11 cellular contexts compared by ENCODE assay signal in the genomic region with DNA sequence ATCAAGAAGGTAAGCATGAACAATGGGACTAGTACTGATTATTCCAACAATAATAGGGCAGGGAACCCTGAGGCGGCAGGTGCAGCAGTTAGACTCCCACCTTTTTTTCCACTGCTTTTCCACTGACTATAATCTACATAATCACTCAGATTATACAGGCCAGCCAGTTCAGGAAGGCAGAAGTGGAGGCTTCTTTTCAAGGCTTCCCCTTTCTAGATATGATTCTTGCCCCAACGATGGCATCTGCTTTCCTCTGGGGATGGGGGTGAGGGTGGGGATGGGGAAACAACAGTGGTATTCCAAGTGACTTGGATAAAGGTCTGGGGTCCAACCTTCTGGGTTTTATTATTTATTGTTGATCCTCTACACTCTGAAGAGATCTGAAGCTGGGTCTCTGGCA. TPM values are rescaled to one million over a fixed set of nuclear protein-coding genes. Genes with fewer than 3 reads are reported as not detected.
DNase-seq lines count a peak whose midpoint lies in the region; ATAC-seq and TF ChIP-seq lines count a peak whose summit lies in the region.
"Had no signal": no experiment of that assay in that cellular context is flagged by ENCODE, and none has a peak within 500 bp of the region (broad histone marks: within the 10 kb centered on the region; RNA-seq: fewer than 3 reads in every experiment).

No MANE protein-coding gene starts in this region.

- H3K36me3 ChIP-seq in DND-41 (ENCODE audit: insufficient read depth, low read length) (peaks cover 30% of the 10 kb centered on the region), PC-9 (ENCODE audit: low read depth) (no peaks in the 10 kb centered on the region)

- POLR2A ChIA-PET in activated B cell treated with CpG ODN at 0.5 μM for 24 hours (lab: Charles Lee): interaction anchor here (0.6 to 2.4 kb wide), 19 partner anchors 15 to 1732 kb away, joined by 3 to 30 read pairs (median 5); a partner anchor contains a TSS
- POLR2A ChIA-PET in PC-9 (lab: Charles Lee; ENCODE audit: unreplicated experiment): no interaction called here

- TF ChIP-seq CTCF in DND-41 (IDR thresholded peaks at IDR 0.05; ENCODE audit: borderline replicate concordance, extremely low read depth, low read length, poor library complexity, severe bottlenecking) (no peak), activated B cell treated with CpG ODN at 0.5 μM for 24 hours (IDR thresholded peaks at IDR 0.05) (no peak), natural killer cell (IDR thresholded peaks at IDR 0.05) (no peak), PC-9 (conservative IDR thresholded peaks at IDR 0.05) (no peak)

- H3K79me2 ChIP-seq in DND-41 (ENCODE audit: insufficient read depth, low read length) (peaks cover 38% of the 10 kb centered on the region), PC-9 (ENCODE audit: low read depth) (no peaks in the 10 kb centered on the region)

- H3K9me3 ChIP-seq in DND-41 (ENCODE audit: insufficient read depth, low read length, severe bottlenecking): no peaks in the 10 kb centered on the region
- no peaks in the 10 kb centered on the region for H3K9me3 ChIP-seq in PC-9 (ENCODE audit: insufficient read depth, low read depth)

- H3F3A ChIP-seq in PC-9 (ENCODE audit: insufficient read depth, low read depth): no peaks in the 10 kb centered on the region

- no peaks in the 10 kb centered on the region for H3K9me2 ChIP-seq in PC-9 (ENCODE audit: insufficient read depth)

- CTCF ChIA-PET in activated B cell treated with CpG ODN at 0.5 μM for 24 hours (lab: Charles Lee): interaction anchor here (1.4 to 1.5 kb wide), 2 partner anchors 29 to 59 kb away, joined by 4 to 8 read pairs; no protein-coding TSS in a partner anchor
- CTCF ChIA-PET in PC-9 (lab: Charles Lee): no interaction called here

- ATAC-seq in DND-41 (ENCODE audit: insufficient read depth, low read depth) (no peak; the same call in 2 of the 3 replicates), GM21423 (IDR thresholded peaks at IDR 0.05; ENCODE audit: unreplicated experiment) (peak; percentile 3), activated B cell treated with CpG ODN at 0.5 μM for 24 hours (ENCODE audit: low read depth) (peak; percentile 4), natural killer cell (peak in 2 of 3 donors; percentile 1 to 6), GM19395 (IDR thresholded peaks at IDR 0.05; ENCODE audit: unreplicated experiment) (no peak), HG03565 (IDR thresholded peaks at IDR 0.05; ENCODE audit: unreplicated experiment) (no peak)

- intact Hi-C loops in activated B cell treated with CpG ODN at 0.5 μM for 24 hours (cut with micrococcal nuclease) (loop anchor here (1.0 to 5.0 kb wide), 5 partner anchors 12 to 1491 kb away; a partner anchor contains a TSS), natural killer cell (cut with micrococcal nuclease) (loop anchor here (1.0 to 5.0 kb wide), 2 partner anchors 62 to 216 kb away; a partner anchor contains a TSS), PC-9 (cut with micrococcal nuclease; ENCODE audit: unreplicated experiment) (no loop called here)

- peak overlapping the region; percentile 70 for H3K4me2 ChIP-seq in DND-41 (ENCODE audit: insufficient read depth, low read length)
- no peak overlapping the region for H3K4me2 ChIP-seq in PC-9

- BruUV-seq in PC-9 (replicated peaks; lab: Mats Ljungman, UMichigan): no TSS peak

- H3K36me3 Mint-ChIP-seq in activated B cell treated with CpG ODN at 0.5 μM for 24 hours (ENCODE audit: low read depth) (peaks cover 43% of the 10 kb centered on the region), natural killer cell (peaks cover 23% of the 10 kb centered on the region)

- H4K20me1 ChIP-seq in DND-41 (ENCODE audit: insufficient read depth, low read length) (no peaks in the 10 kb centered on the region), PC-9 (ENCODE audit: insufficient read depth) (no peaks in the 10 kb centered on the region)

- H3K27me3 Mint-ChIP-seq in activated B cell treated with CpG ODN at 0.5 μM for 24 hours (no peaks in the 10 kb centered on the region), natural killer cell (ENCODE audit: low read depth in 2 of 2) (no peaks in the 10 kb centered on the region)

- peak overlapping the region; percentile 80 for H3K27ac ChIP-seq in DND-41 (ENCODE audit: low read length)
- no peak overlapping the region for H3K27ac ChIP-seq in PC-9
- H3K27ac ChIP-seq: epithelial cell of prostate had no signal

- peak overlapping the region; percentile 85 for H2AFZ ChIP-seq in DND-41 (ENCODE audit: low read depth, low read length)
- no peak overlapping the region for H2AFZ ChIP-seq in PC-9

- peak overlapping the region; percentile 97 for H3K27ac Mint-ChIP-seq in activated B cell treated with CpG ODN at 0.5 μM for 24 hours
- peak overlapping the region; percentile 83 to 92 for H3K27ac Mint-ChIP-seq in natural killer cell
- H3K27ac Mint-ChIP-seq: H9 had no signal

- H3K4me3 Mint-ChIP-seq in activated B cell treated with CpG ODN at 0.5 μM for 24 hours (peak overlapping the region; percentile 98), natural killer cell (peak overlapping the region; percentile 99)
- H3K4me3 Mint-ChIP-seq: H9 had no signal

- H3K4me1 Mint-ChIP-seq in activated B cell treated with CpG ODN at 0.5 μM for 24 hours (peaks cover 49% of the 10 kb centered on the region), natural killer cell (peaks cover 35 to 51% of the 10 kb centered on the region in 2 donors)

- H3K27me3 ChIP-seq in DND-41 (ENCODE audit: insufficient read depth, low read length, poor library complexity): no peaks in the 10 kb centered on the region
- peaks cover 56% of the 10 kb centered on the region for H3K27me3 ChIP-seq in PC-9 (ENCODE audit: insufficient read depth, low read depth)

- H3K9me3 Mint-ChIP-seq in activated B cell treated with CpG ODN at 0.5 μM for 24 hours (no peaks in the 10 kb centered on the region), natural killer cell (no peaks in the 10 kb centered on the region)
- H3K9me3 Mint-ChIP-seq: H9 had no signal

- H3K4me1 ChIP-seq in DND-41 (ENCODE audit: insufficient read depth, low read length): peaks cover 52% of the 10 kb centered on the region
- H3K4me1 ChIP-seq in PC-9 (replicated peaks; ENCODE audit: insufficient read depth): no peaks in the 10 kb centered on the region

- H3K4me3 ChIP-seq in DND-41 (ENCODE audit: low read depth in 1 of 2, low read length in 2 of 2) (peak overlapping the region; percentile 50 to 73), PC-9 (no peak overlapping the region)

- peak overlapping the region; percentile 66 for H3K9ac ChIP-seq in DND-41 (ENCODE audit: low read depth, low read length)

- no peak for DNase-seq in DND-41
- no peak for DNase-seq in activated B cell treated with CpG ODN at 0.5 μM for 24 hours
- DNase-seq in natural killer cell: no peak
- DNase-seq in activated gamma-delta T cell treated with Interleukin-2 at 50 U/mL for 16 hours: no peak
- no peak for DNase-seq in PC-9

RNA-seq across cellular contexts. Expression of a gene that starts 0.3 kb away (rescaled TPM):
- total RNA-seq in activated B cell treated with CpG ODN at 0.5 μM for 24 hours (225 and 239 TPM in 2 replicates), natural killer cell (100 to 1,000 TPM; 230 to 257 (median 236) TPM), PC-9 (2021) (not detected in 2 replicates)
- total RNA-seq: H9, LHCN-M2 had no signal

RNA-seq across cellular contexts. Expression of a gene that starts 24.5 kb away (rescaled TPM):
- total RNA-seq in activated B cell treated with CpG ODN at 0.5 μM for 24 hours: 7.1 and 9.8 TPM in 2 replicates
- total RNA-seq in natural killer cell: 1 to 10 TPM; 3.2 to 4.2 (median 4.0) TPM
- not detected in 2 replicates for total RNA-seq in PC-9 (2021)
- total RNA-seq: H9, LHCN-M2 had no signal

RNA-seq across cellular contexts. Expression of a gene that starts 51.5 kb away (rescaled TPM):
- total RNA-seq in activated B cell treated with CpG ODN at 0.5 μM for 24 hours (4.7 and 6.5 TPM in 2 replicates), natural killer cell (10 to 100 TPM; 11.8 to 15.0 (median 12.4) TPM), PC-9 (2021) (not detected in 2 replicates)
- total RNA-seq: LHCN-M2 had no signal

Comparison
In these comparisons a context has a peak if more than half of its experiments do, and no peak if none do; other contexts are left out.
1. ATAC-seq: peak in GM21423 (single experiment), activated B cell treated with CpG ODN at 0.5 μM for 24 hours (single experiment) and natural killer cell (2 of 3); none in DND-41 (single experiment), GM19395 (single experiment) and HG03565 (single experiment).
2. RNA of a gene that starts 0.3 kb away (total RNA-seq): 225 to 239 TPM in activated B cell treated with CpG ODN at 0.5 μM for 24 hours and 230 to 257 TPM in natural killer cell; not detected in PC-9; every median in the first group is over 100 times any median in the second.